In genomic region chr5:179658179-179658856, GRCh38 we compare ENCODE assay signal across 8 cellular contexts. TPM values are rescaled to one million over a fixed set of nuclear protein-coding genes. Genes with fewer than 3 reads are reported as not detected.
DNase-seq lines count a peak whose midpoint lies in the region; ATAC-seq and TF ChIP-seq lines count a peak whose summit lies in the region.
"Not testable (repeated sequence)": the region's sequence is repeated elsewhere in the genome, so short reads cannot be mapped to it uniquely, and the experiment has no call there.

No MANE protein-coding gene starts in this region.

- peak overlapping the region; percentile 58 for H3K4me3 ChIP-seq in A673 (ENCODE audit: low read depth, low read length, poor library complexity, severe bottlenecking)
- H3K4me3 ChIP-seq in iPS-11a (ENCODE audit: low read depth, low read length), result peak overlapping the region; percentile 54
- H3K4me3 ChIP-seq in parathyroid adenoma (ENCODE audit: low read depth, low read length), result peak overlapping the region; percentile 57

- H3K4me1 Mint-ChIP-seq in T-helper 2 cell treated with Interferon-gamma antibody and Interleukin-4, amounts not matched to agents 5 μg/mL and 100 μg/mL, for 36 hours (ENCODE audit: low read depth); central memory CD8-positive, alpha-beta T cell: not testable (repeated sequence)

- CTCF ChIA-PET in A673 (lab: Charles Lee), result not testable (repeated sequence)

- H3K36me3 ChIP-seq in A673 (ENCODE audit: insufficient read depth, low read length, poor library complexity, severe bottlenecking); parathyroid adenoma (ENCODE audit: control insufficient read depth, insufficient read depth, low read length): not testable (repeated sequence)

- not testable (repeated sequence) for H3K9me3 Mint-ChIP-seq in T-helper 2 cell treated with Interferon-gamma antibody and Interleukin-4, amounts not matched to agents 5 μg/mL and 100 μg/mL, for 36 hours; central memory CD8-positive, alpha-beta T cell

- POLR2A ChIA-PET in A673 (lab: Charles Lee; ENCODE audit: low non-redundant PET), result not testable (repeated sequence)

- not testable (repeated sequence) for H3K27me3 ChIP-seq in A673 (replicated peaks; ENCODE audit: insufficient read depth, low read depth, low read length, poor library complexity); parathyroid adenoma (ENCODE audit: control insufficient read depth, insufficient read depth, low read length)

- H3K36me3 Mint-ChIP-seq in T-helper 2 cell treated with Interferon-gamma antibody and Interleukin-4, amounts not matched to agents 5 μg/mL and 100 μg/mL, for 36 hours (ENCODE audit: low read depth); central memory CD8-positive, alpha-beta T cell (ENCODE audit: insufficient read depth): not testable (repeated sequence)

- H3K9ac ChIP-seq in parathyroid adenoma, result not testable (repeated sequence)

- TF ChIP-seq CTCF in A673 (conservative IDR thresholded peaks at IDR 0.05; ENCODE audit: low read depth, low read length); parathyroid adenoma (IDR thresholded peaks at IDR 0.05): not testable (repeated sequence)

- TSS peak; percentile 90 for BruUV-seq in A673 (replicated peaks; lab: Mats Ljungman, UMichigan)

- H3K27ac Mint-ChIP-seq in T-helper 2 cell treated with Interferon-gamma antibody and Interleukin-4, amounts not matched to agents 5 μg/mL and 100 μg/mL, for 36 hours; central memory CD8-positive, alpha-beta T cell (ENCODE audit: low read depth): not testable (repeated sequence)

- H3K27ac ChIP-seq in A673 (ENCODE audit: low read depth, low read length, poor library complexity, severe bottlenecking); parathyroid adenoma: not testable (repeated sequence)

- peak; percentile 28 for DNase-seq in A673 (ENCODE audit: low spot score)
- DNase-seq in M059J (ENCODE audit: low read depth), result peak; percentile 36
- not testable (repeated sequence) for DNase-seq in T-helper 2 cell treated with Interferon-gamma antibody and Interleukin-4, amounts not matched to agents 5 μg/mL and 100 μg/mL, for 36 hours (ENCODE audit: low spot score); central memory CD8-positive, alpha-beta T cell (ENCODE audit: low spot score in 2 of 2)

- not testable (repeated sequence) for H3K9me3 ChIP-seq in A673 (ENCODE audit: low read depth, low read length, poor library complexity, severe bottlenecking); parathyroid adenoma (ENCODE audit: control insufficient read depth, low read length)

- H3K4me2 ChIP-seq in parathyroid adenoma (ENCODE audit: low read length), result peak overlapping the region; percentile 87

- not testable (repeated sequence) for H3K4me1 ChIP-seq in A673 (ENCODE audit: insufficient read depth, low read length, poor library complexity, severe bottlenecking); parathyroid adenoma

- not testable (repeated sequence) for H3K27me3 Mint-ChIP-seq in T-helper 2 cell treated with Interferon-gamma antibody and Interleukin-4, amounts not matched to agents 5 μg/mL and 100 μg/mL, for 36 hours (ENCODE audit: low read depth); central memory CD8-positive, alpha-beta T cell

- peak overlapping the region; percentile 84 for H3K4me3 Mint-ChIP-seq in T-helper 2 cell treated with Interferon-gamma antibody and Interleukin-4, amounts not matched to agents 5 μg/mL and 100 μg/mL, for 36 hours
- H3K4me3 Mint-ChIP-seq in central memory CD8-positive, alpha-beta T cell, result peak overlapping the region; percentile 55

- ATAC-seq in GM18517 (IDR thresholded peaks at IDR 0.05; ENCODE audit: unreplicated experiment), result peak; percentile 62
- peak; percentile 63 for ATAC-seq in HG02588 (IDR thresholded peaks at IDR 0.05; ENCODE audit: unreplicated experiment)
- peak; percentile 75 for ATAC-seq in central memory CD8-positive, alpha-beta T cell (replicated peaks; ENCODE audit: extremely low read depth, poor library complexity, severe bottlenecking)

- not testable (repeated sequence) for H3K79me2 ChIP-seq in parathyroid adenoma

- peak overlapping the region; percentile 76 for H2AFZ ChIP-seq in parathyroid adenoma

- intact Hi-C loops in A673 (cut with micrococcal nuclease; ENCODE audit: unreplicated experiment), result not testable (repeated sequence)

RNA-seq across cellular contexts. Expression of gene CBY3, which starts 22.5 kb away (rescaled TPM):
- not detected in 2 replicates for total RNA-seq in A673 (2021)
- total RNA-seq in M059J (2014; rRNA removed; shearing (Covaris generic)), result not detected in 2 replicates

RNA-seq across cellular contexts. Expression of gene HNRNPH1, which starts 34.8 kb away (rescaled TPM):
- total RNA-seq in A673 (2021), result 918 and 972 TPM in 2 replicates
- 265 and 317 TPM in 2 replicates for total RNA-seq in M059J (2014; rRNA removed; shearing (Covaris generic))

RNA-seq across cellular contexts. Expression of gene CANX, which starts 40.4 kb away (rescaled TPM):
- total RNA-seq in A673 (2021), result 598 and 609 TPM in 2 replicates
- total RNA-seq in M059J (2014; rRNA removed; shearing (Covaris generic)), result 625 and 681 TPM in 2 replicates
